1 cellular context compared by ENCODE assay signal in the genomic region with DNA sequence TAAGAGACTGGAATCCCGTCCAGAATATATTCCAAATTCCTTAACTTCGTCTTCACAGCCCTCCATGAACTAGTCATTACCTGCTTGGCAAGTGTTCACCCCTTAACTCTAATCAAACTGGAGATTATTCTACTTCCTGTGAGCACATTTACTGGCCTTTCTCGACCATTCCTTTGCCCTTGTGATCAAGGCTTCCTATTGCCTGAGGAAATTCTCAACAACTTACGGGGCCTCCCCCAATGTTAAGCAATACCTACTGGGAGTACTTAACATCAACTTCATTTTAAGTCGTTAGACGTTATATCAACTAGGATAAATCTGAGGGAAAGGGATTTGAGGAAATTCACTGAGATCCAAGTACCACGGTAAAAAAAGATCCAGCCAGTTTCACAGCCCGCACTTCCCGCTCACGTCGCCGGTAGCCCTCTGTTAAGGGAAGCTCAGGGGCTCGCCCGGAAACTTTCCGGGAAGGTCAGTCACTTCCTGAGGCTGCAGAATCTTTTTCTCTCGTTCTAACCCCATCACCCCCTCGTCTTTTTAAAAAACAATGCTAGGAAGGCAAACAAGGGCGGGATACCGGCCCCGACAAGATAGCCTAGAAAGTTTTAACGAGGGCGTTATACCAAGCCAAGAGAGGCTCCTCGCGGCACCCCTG.
TF ChIP-seq lines count a peak whose summit lies in the region.

No MANE protein-coding gene starts in this region.

TF ChIP-seq in H1, 55 proteins besides CTCF, POLR2A, EP300 and RAD21 (continued from another document):
- no peak for TF ChIP-seq HDAC2 (IDR thresholded peaks at IDR 0.05; ENCODE audit: borderline replicate concordance in 1 of 2, low read depth in 2 of 2, low read length in 2 of 2)
- TF ChIP-seq TEAD4 (IDR thresholded peaks at IDR 0.05; ENCODE audit: low read depth, low read length): no peak
- TF ChIP-seq, protein P1, sequence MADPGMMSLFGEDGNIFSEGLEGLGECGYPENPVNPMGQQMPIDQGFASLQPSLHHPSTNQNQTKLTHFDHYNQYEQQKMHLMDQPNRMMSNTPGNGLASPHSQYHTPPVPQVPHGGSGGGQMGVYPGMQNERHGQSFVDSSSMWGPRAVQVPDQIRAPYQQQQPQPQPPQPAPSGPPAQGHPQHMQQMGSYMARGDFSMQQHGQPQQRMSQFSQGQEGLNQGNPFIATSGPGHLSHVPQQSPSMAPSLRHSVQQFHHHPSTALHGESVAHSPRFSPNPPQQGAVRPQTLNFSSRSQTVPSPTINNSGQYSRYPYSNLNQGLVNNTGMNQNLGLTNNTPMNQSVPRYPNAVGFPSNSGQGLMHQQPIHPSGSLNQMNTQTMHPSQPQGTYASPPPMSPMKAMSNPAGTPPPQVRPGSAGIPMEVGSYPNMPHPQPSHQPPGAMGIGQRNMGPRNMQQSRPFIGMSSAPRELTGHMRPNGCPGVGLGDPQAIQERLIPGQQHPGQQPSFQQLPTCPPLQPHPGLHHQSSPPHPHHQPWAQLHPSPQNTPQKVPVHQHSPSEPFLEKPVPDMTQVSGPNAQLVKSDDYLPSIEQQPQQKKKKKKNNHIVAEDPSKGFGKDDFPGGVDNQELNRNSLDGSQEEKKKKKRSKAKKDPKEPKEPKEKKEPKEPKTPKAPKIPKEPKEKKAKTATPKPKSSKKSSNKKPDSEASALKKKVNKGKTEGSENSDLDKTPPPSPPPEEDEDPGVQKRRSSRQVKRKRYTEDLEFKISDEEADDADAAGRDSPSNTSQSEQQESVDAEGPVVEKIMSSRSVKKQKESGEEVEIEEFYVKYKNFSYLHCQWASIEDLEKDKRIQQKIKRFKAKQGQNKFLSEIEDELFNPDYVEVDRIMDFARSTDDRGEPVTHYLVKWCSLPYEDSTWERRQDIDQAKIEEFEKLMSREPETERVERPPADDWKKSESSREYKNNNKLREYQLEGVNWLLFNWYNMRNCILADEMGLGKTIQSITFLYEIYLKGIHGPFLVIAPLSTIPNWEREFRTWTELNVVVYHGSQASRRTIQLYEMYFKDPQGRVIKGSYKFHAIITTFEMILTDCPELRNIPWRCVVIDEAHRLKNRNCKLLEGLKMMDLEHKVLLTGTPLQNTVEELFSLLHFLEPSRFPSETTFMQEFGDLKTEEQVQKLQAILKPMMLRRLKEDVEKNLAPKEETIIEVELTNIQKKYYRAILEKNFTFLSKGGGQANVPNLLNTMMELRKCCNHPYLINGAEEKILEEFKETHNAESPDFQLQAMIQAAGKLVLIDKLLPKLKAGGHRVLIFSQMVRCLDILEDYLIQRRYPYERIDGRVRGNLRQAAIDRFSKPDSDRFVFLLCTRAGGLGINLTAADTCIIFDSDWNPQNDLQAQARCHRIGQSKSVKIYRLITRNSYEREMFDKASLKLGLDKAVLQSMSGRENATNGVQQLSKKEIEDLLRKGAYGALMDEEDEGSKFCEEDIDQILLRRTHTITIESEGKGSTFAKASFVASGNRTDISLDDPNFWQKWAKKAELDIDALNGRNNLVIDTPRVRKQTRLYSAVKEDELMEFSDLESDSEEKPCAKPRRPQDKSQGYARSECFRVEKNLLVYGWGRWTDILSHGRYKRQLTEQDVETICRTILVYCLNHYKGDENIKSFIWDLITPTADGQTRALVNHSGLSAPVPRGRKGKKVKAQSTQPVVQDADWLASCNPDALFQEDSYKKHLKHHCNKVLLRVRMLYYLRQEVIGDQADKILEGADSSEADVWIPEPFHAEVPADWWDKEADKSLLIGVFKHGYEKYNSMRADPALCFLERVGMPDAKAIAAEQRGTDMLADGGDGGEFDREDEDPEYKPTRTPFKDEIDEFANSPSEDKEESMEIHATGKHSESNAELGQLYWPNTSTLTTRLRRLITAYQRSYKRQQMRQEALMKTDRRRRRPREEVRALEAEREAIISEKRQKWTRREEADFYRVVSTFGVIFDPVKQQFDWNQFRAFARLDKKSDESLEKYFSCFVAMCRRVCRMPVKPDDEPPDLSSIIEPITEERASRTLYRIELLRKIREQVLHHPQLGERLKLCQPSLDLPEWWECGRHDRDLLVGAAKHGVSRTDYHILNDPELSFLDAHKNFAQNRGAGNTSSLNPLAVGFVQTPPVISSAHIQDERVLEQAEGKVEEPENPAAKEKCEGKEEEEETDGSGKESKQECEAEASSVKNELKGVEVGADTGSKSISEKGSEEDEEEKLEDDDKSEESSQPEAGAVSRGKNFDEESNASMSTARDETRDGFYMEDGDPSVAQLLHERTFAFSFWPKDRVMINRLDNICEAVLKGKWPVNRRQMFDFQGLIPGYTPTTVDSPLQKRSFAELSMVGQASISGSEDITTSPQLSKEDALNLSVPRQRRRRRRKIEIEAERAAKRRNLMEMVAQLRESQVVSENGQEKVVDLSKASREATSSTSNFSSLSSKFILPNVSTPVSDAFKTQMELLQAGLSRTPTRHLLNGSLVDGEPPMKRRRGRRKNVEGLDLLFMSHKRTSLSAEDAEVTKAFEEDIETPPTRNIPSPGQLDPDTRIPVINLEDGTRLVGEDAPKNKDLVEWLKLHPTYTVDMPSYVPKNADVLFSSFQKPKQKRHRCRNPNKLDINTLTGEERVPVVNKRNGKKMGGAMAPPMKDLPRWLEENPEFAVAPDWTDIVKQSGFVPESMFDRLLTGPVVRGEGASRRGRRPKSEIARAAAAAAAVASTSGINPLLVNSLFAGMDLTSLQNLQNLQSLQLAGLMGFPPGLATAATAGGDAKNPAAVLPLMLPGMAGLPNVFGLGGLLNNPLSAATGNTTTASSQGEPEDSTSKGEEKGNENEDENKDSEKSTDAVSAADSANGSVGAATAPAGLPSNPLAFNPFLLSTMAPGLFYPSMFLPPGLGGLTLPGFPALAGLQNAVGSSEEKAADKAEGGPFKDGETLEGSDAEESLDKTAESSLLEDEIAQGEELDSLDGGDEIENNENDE (IDR thresholded peaks at IDR 0.05; ENCODE audit: insufficient replicate concordance, low read length): no peak
- TF ChIP-seq HDAC6 (IDR thresholded peaks at IDR 0.05; ENCODE audit: low read depth, low read length): no peak
- no peak for TF ChIP-seq SIN3A (conservative IDR thresholded peaks at IDR 0.05 in 1 of 2, IDR thresholded peaks at IDR 0.05 in 1 of 2; ENCODE audit: low read depth in 1 of 2, low read length in 2 of 2)
